Comparison of ENCODE assay signal across 10 cellular contexts in genomic region chr2:59584958-59585357, GRCh38.
A peak's percentile ranks its signal among the peaks of the same experiment; 100 is the strongest.
DNase-seq lines count a peak whose midpoint lies in the region; ATAC-seq and TF ChIP-seq lines count a peak whose summit lies in the region.
"Had no signal": no experiment of that assay in that cellular context is flagged by ENCODE, and none has a peak within 500 bp of the region (broad histone marks: within the 10 kb centered on the region; RNA-seq: fewer than 3 reads in every experiment).

No MANE protein-coding gene starts in this region.

- H3K4me1 Mint-ChIP-seq in activated T-cell treated with anti-CD3 and anti-CD28 coated beads, Interleukin-2, amount 50 U/mL, for 4 hours (ENCODE audit: low read depth), result no peaks in the 10 kb centered on the region
- H3K4me1 Mint-ChIP-seq: activated CD4-positive, alpha-beta T cell treated with anti-CD3 and anti-CD28 coated beads, Interleukin-2, amount 10 ng/mL, durations not matched to agents 24 days and 14 days had no signal

- no peak overlapping the region for H3K27ac ChIP-seq in Panc1 (ENCODE audit: low read length)

- CTCF ChIA-PET in Panc1 (lab: Charles Lee), result no interaction called here

- H3K4me3 Mint-ChIP-seq in activated T-cell treated with anti-CD3 and anti-CD28 coated beads, Interleukin-2, amount 50 U/mL, for 4 hours, result no peak overlapping the region
- H3K4me3 Mint-ChIP-seq: activated CD4-positive, alpha-beta T cell treated with anti-CD3 and anti-CD28 coated beads, Interleukin-2, amount 10 ng/mL, durations not matched to agents 24 days and 14 days had no signal

- H3K9me3 Mint-ChIP-seq in activated T-cell treated with anti-CD3 and anti-CD28 coated beads, Interleukin-2, amount 50 U/mL, for 4 hours, result no peaks in the 10 kb centered on the region
- H3K9me3 Mint-ChIP-seq: activated CD4-positive, alpha-beta T cell treated with anti-CD3 and anti-CD28 coated beads, Interleukin-2, amount 10 ng/mL, durations not matched to agents 24 days and 14 days had no signal

- ATAC-seq in Panc1, result no peak
- ATAC-seq in activated T-cell treated with anti-CD3 and anti-CD28 coated beads, Interleukin-2, amount 50 U/mL, for 4 hours, result no peak
- ATAC-seq: K562 had no signal

- H3K4me1 ChIP-seq in Panc1 (ENCODE audit: control insufficient read depth, insufficient read depth, low read length), result no peaks in the 10 kb centered on the region

- POLR2A ChIA-PET in Panc1 (lab: Charles Lee), result no interaction called here

- H3K27me3 Mint-ChIP-seq in activated T-cell treated with anti-CD3 and anti-CD28 coated beads, Interleukin-2, amount 50 U/mL, for 4 hours (ENCODE audit: low read depth), result no peaks in the 10 kb centered on the region
- H3K27me3 Mint-ChIP-seq: activated CD4-positive, alpha-beta T cell treated with anti-CD3 and anti-CD28 coated beads, Interleukin-2, amount 10 ng/mL, durations not matched to agents 24 days and 14 days had no signal

- H3K4me3 ChIP-seq in Panc1 (ENCODE audit: low read depth in 2 of 2, low read length in 2 of 2), result no peak overlapping the region
- H3K4me3 ChIP-seq: K562 had no signal

- no peaks in the 10 kb centered on the region for H3K27me3 ChIP-seq in Panc1 (ENCODE audit: control insufficient read depth, insufficient read depth, low read length)

- H3K9me3 ChIP-seq in Panc1 (ENCODE audit: control insufficient read depth, insufficient read depth, low read depth, low read length), result no peaks in the 10 kb centered on the region

- no peaks in the 10 kb centered on the region for H3K36me3 Mint-ChIP-seq in activated T-cell treated with anti-CD3 and anti-CD28 coated beads, Interleukin-2, amount 50 U/mL, for 4 hours (ENCODE audit: insufficient read depth)

- intact Hi-C loops in Panc1 (cut with micrococcal nuclease; ENCODE audit: unreplicated experiment), result no loop called here

- peak; percentile 34; the same call in 1 of the 2 replicates for TF ChIP-seq CTCF in Panc1 (IDR thresholded peaks at IDR 0.05)

- in situ Hi-C loops in Panc1 (cut with HindIII; ENCODE audit: low pct_unique_long_range_greater_than_20kb, low sequenced_read_pairs), result no loop called here

- BruUV-seq in Panc1 (replicated peaks; lab: Mats Ljungman, UMichigan), result no TSS peak

- DNase-seq in NCI-H1436 (lab: John Stamatoyannopoulos, UW) (peak; percentile 23), NCI-H1436 treated with DMSO at 0.1 percent for 48 hours (lab: John Stamatoyannopoulos, UW) (no peak), HK-2 (ENCODE audit: unreplicated experiment) (peak; percentile 4), Panc1 (ENCODE audit: low read depth, low spot score) (no peak), islet precursor cell (peak; percentile 70), hippocampal formation (lab: John Stamatoyannopoulos, UW) (no peak), Ammon's horn (ENCODE audit: low spot score) (no peak)
- no peak for DNase-seq in activated T-cell treated with anti-CD3 and anti-CD28 coated beads, Interleukin-2, amount 50 U/mL, for 4 hours
- DNase-seq: activated CD4-positive, alpha-beta T cell treated with anti-CD3 and anti-CD28 coated beads, Interleukin-2, amount 10 ng/mL, durations not matched to agents 24 days and 14 days had no signal

- H3K36me3 ChIP-seq in Panc1 (ENCODE audit: control insufficient read depth, insufficient read depth, low read length), result no peaks in the 10 kb centered on the region

Comparison
In these comparisons a context has a peak if more than half of its experiments do, and no peak if none do; other contexts are left out.
1. DNase-seq: peak in NCI-H1436 (single experiment), HK-2 (single experiment) and islet precursor cell (single experiment); none in NCI-H1436 treated with DMSO at 0.1 percent for 48 hours (single experiment), Panc1 (single experiment), hippocampal formation (0 of 2), Ammon's horn (single experiment) and activated T-cell treated with anti-CD3 and anti-CD28 coated beads, Interleukin-2, amount 50 U/mL, for 4 hours (single experiment).